In the genomic region with DNA sequence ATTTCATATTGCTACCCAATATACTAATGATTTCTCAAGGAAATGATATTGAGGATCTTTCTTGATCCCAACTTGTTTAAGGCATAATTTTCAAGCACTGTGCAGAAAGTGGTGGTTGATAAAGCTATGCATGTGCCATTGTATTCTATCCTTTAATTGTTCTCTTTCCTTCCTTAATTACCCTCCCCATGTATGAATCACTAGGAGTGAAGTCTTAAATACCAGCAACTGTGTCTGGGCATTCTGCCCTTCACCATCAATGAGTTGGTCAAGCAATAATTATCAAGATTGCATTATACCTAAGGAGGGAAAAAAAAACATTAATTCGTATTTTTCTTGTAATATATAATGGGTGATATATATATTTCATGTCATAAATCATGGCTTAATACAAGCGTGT, we compare ENCODE assay signal across 13 cellular contexts.
DNase-seq lines count a peak whose midpoint lies in the region; ATAC-seq, FAIRE-seq and TF ChIP-seq lines count a peak whose summit lies in the region.
"Had no signal": no experiment of that assay in that cellular context is flagged by ENCODE, and none has a peak within 500 bp of the region (broad histone marks: within the 10 kb centered on the region; RNA-seq: fewer than 3 reads in every experiment).

No MANE protein-coding gene starts in this region.

- no peaks in the 10 kb centered on the region for H4K20me1 ChIP-seq in Karpas-422 (ENCODE audit: insufficient read depth, low read depth, low read length)

- H3K27ac ChIP-seq in A549 (no peak overlapping the region), Karpas-422 (ENCODE audit: low read length) (no peak overlapping the region)

- ATAC-seq in A549 = no peak
- no peak for ATAC-seq in HG03432 (IDR thresholded peaks at IDR 0.05; ENCODE audit: unreplicated experiment)

- no peaks in the 10 kb centered on the region for H3K9me2 ChIP-seq in Karpas-422 (replicated peaks; ENCODE audit: insufficient read depth, low read length)

- no peak overlapping the region for H2AFZ ChIP-seq in Karpas-422 (ENCODE audit: low read length)

- FAIRE-seq in A549 (lab: Jason Lieb, UNC) = peak; percentile 85
- no peak for FAIRE-seq in bronchial epithelial cell (lab: Jason Lieb, UNC)
- FAIRE-seq: A204.1, H1 had no signal

- TF ChIP-seq CTCF in A549 (IDR thresholded peaks at IDR 0.05) (no peak), bronchial epithelial cell (IDR thresholded peaks at IDR 0.05; ENCODE audit: insufficient read depth, low read length, severe bottlenecking) (no peak)

- H3K79me2 ChIP-seq in Karpas-422 (ENCODE audit: low read length) = no peaks in the 10 kb centered on the region

- H3K4me2 ChIP-seq in A549 (no peak overlapping the region), Karpas-422 (ENCODE audit: low read depth, low read length, poor library complexity, severe bottlenecking) (no peak overlapping the region)

- WGBS in A549 (ENCODE audit: missing lambda C conversion rate) = 70% methylated on average over 2 of the region's 2 CpGs

- H3K9ac ChIP-seq in Karpas-422 (ENCODE audit: low read length) = no peak overlapping the region

- CTCF ChIA-PET in A549 (lab: Yijun Ruan, JAX) = no interaction called here

- POLR2A ChIA-PET in A549 (lab: Yijun Ruan, JAX) = no interaction called here

- TF ChIP-seq EP300 in A549 (IDR thresholded peaks at IDR 0.05) = no peak

- no peak for TF ChIP-seq RAD21 in A549 (conservative IDR thresholded peaks at IDR 0.05 in 1 of 2, IDR thresholded peaks at IDR 0.05 in 1 of 2)

- no peaks in the 10 kb centered on the region for H3K4me1 ChIP-seq in A549
- no peaks in the 10 kb centered on the region for H3K4me1 ChIP-seq in Karpas-422 (ENCODE audit: low read length)
- H3K4me1 ChIP-seq: HAP-1 had no signal

- H3K36me3 ChIP-seq in bronchial epithelial cell (ENCODE audit: control insufficient read depth, insufficient read depth, low read length) (no peaks in the 10 kb centered on the region), Karpas-422 (ENCODE audit: insufficient read depth, low read length) (no peaks in the 10 kb centered on the region)
- H3K36me3 ChIP-seq: HAP-1 had no signal

- H3K4me3 ChIP-seq in A549 = no peak overlapping the region
- H3K4me3 ChIP-seq in bronchial epithelial cell (ENCODE audit: low read depth, low read length) = no peak overlapping the region
- no peak overlapping the region for H3K4me3 ChIP-seq in Karpas-422 (ENCODE audit: low read length)
- H3K4me3 ChIP-seq: HAP-1 had no signal

- TF ChIP-seq POLR2A in A549 (IDR thresholded peaks at IDR 0.05; ENCODE audit: low read length) = no peak

- H3K9me3 ChIP-seq in A549 (no peaks in the 10 kb centered on the region), Karpas-422 (ENCODE audit: low read length) (no peaks in the 10 kb centered on the region)
- H3K9me3 ChIP-seq: HAP-1 had no signal

- H3K27me3 ChIP-seq in bronchial epithelial cell (ENCODE audit: control insufficient read depth, insufficient read depth, low read length) = no peaks in the 10 kb centered on the region
- no peaks in the 10 kb centered on the region for H3K27me3 ChIP-seq in Karpas-422 (ENCODE audit: low read length)

- DNase-seq in A549 (ENCODE audit: low read depth in 1 of 2, low spot score in 1 of 2) (no peak), M059J (ENCODE audit: low read depth) (peak; percentile 52), bronchial epithelial cell (ENCODE audit: low read depth) (peak; percentile 17), renal cortical epithelial cell (ENCODE audit: low read depth) (peak; percentile 77), NCI-H1048 (lab: John Stamatoyannopoulos, UW) (no peak), Karpas-422 (no peak)
- DNase-seq: CD8-positive, alpha-beta memory T cell; DMS53; GF-D8 had no signal

TF ChIP-seq in A549, 52 proteins besides CTCF, POLR2A, EP300 and RAD21:
- TF ChIP-seq, protein P1, sequence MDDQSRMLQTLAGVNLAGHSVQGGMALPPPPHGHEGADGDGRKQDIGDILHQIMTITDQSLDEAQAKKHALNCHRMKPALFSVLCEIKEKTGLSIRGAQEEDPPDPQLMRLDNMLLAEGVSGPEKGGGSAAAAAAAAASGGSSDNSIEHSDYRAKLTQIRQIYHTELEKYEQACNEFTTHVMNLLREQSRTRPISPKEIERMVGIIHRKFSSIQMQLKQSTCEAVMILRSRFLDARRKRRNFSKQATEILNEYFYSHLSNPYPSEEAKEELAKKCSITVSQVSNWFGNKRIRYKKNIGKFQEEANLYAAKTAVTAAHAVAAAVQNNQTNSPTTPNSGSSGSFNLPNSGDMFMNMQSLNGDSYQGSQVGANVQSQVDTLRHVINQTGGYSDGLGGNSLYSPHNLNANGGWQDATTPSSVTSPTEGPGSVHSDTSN (IDR thresholded peaks at IDR 0.05) = no peak
- TF ChIP-seq CBX8 (IDR thresholded peaks at IDR 0.05) (no peak), TFCP2L1 (CRISPR knock-in tag; IDR thresholded peaks at IDR 0.05) (no peak), RNF2 (IDR thresholded peaks at IDR 0.05; ENCODE audit: borderline replicate concordance, low read depth) (no peak), CHD4 (IDR thresholded peaks at IDR 0.05; ENCODE audit: borderline replicate concordance) (no peak), NFE2L2 (conservative IDR thresholded peaks at IDR 0.05; ENCODE audit: low read length) (no peak), FOXS1 (CRISPR knock-in tag; IDR thresholded peaks at IDR 0.05) (no peak), HOXA7 (CRISPR knock-in tag; IDR thresholded peaks at IDR 0.05) (no peak), HMGXB4 (CRISPR knock-in tag; IDR thresholded peaks at IDR 0.05; ENCODE audit: borderline replicate concordance) (no peak)
- TF ChIP-seq, protein P2, sequence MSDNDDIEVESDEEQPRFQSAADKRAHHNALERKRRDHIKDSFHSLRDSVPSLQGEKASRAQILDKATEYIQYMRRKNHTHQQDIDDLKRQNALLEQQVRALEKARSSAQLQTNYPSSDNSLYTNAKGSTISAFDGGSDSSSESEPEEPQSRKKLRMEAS (IDR thresholded peaks at IDR 0.05) = no peak

Comparison
In these comparisons a context has a peak if more than half of its experiments do, and no peak if none do; other contexts are left out.
1. DNase-seq: peak in M059J (single experiment), bronchial epithelial cell (single experiment) and renal cortical epithelial cell (single experiment); none in A549 (0 of 2), NCI-H1048 (single experiment) and Karpas-422 (single experiment).